ENCODE assay signal across 1 cellular context in the genomic region with DNA sequence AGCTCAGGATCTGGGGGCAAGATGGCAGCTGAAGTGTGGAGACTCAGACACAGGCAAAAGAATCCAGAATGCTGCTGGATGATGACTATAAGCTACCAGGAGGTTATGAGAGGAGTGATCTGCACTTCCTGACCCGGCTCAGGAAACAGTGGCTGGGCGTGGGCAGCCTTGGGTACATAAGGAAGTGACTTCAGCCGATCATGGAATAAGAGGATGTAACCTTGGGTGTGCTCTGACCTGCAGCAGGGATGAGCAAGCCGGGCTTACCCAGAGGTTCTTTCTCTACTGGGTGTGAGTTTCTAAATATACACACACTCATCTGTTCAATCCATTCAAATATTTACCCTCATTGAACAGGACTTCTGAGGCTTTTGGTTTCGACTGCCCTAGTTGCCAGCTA.
TF ChIP-seq lines count a peak whose summit lies in the region.

No MANE protein-coding gene starts in this region.

TF ChIP-seq in HepG2, 621 proteins besides CTCF, POLR2A, EP300 and RAD21 (continued from another document):
- TF ChIP-seq, protein P1, sequence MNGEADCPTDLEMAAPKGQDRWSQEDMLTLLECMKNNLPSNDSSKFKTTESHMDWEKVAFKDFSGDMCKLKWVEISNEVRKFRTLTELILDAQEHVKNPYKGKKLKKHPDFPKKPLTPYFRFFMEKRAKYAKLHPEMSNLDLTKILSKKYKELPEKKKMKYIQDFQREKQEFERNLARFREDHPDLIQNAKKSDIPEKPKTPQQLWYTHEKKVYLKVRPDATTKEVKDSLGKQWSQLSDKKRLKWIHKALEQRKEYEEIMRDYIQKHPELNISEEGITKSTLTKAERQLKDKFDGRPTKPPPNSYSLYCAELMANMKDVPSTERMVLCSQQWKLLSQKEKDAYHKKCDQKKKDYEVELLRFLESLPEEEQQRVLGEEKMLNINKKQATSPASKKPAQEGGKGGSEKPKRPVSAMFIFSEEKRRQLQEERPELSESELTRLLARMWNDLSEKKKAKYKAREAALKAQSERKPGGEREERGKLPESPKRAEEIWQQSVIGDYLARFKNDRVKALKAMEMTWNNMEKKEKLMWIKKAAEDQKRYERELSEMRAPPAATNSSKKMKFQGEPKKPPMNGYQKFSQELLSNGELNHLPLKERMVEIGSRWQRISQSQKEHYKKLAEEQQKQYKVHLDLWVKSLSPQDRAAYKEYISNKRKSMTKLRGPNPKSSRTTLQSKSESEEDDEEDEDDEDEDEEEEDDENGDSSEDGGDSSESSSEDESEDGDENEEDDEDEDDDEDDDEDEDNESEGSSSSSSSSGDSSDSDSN (CRISPR knock-in tag; IDR thresholded peaks at IDR 0.05), result peak; percentile 41; the same call in 1 of the 2 replicates
- TF ChIP-seq ETV5 (CRISPR knock-in tag; IDR thresholded peaks at IDR 0.05; ENCODE audit: borderline replicate concordance) (peak; percentile 91), CREM (IDR thresholded peaks at IDR 0.05) (no peak), CREM (CRISPR knock-in tag; IDR thresholded peaks at IDR 0.05) (no peak), ZNF274 (CRISPR knock-in tag; IDR thresholded peaks at IDR 0.05) (no peak), KLF15 (CRISPR knock-in tag; IDR thresholded peaks at IDR 0.05; ENCODE audit: borderline replicate concordance) (no peak), XBP1 (CRISPR knock-in tag; IDR thresholded peaks at IDR 0.05) (no peak), HNF4A (CRISPR knock-in tag; IDR thresholded peaks at IDR 0.05) (no peak)
- TF ChIP-seq, protein P2, sequence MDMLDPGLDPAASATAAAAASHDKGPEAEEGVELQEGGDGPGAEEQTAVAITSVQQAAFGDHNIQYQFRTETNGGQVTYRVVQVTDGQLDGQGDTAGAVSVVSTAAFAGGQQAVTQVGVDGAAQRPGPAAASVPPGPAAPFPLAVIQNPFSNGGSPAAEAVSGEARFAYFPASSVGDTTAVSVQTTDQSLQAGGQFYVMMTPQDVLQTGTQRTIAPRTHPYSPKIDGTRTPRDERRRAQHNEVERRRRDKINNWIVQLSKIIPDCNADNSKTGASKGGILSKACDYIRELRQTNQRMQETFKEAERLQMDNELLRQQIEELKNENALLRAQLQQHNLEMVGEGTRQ (IDR thresholded peaks at IDR 0.05; ENCODE audit: low read depth, low read length), result no peak
- TF ChIP-seq, protein P2 (CRISPR knock-in tag; IDR thresholded peaks at IDR 0.05; ENCODE audit: borderline replicate concordance), result no peak
